ENCODE assay signal across 2 cellular contexts in the genomic region with DNA sequence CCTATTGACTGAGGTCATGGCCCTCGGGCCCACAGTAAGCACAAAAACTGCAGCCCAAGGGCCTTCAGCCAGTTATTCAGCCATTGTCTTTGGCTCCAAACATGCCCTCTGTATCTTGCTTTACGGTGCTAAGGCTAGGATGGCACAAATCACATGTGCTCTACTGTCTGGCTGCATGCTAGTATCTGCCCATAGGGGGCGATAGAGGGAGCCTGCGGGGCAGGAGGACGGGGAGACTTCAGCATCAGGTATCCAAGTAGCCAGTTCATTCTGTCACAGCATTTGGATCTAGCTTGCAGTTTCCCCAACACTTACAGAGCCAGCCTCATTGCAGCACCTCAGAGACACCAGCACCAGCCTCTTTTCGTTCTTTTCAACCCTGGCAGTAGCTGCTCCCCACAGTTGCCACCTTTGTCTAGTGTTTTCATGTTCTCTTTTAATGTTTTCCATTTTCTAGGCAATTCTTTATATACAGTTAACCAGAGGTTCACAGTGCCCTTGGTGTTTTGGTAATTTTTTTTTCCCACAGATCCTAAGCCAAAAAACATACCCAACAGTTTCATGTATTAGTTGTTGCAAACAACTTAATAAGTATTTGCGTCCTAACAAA.
TF ChIP-seq lines count a peak whose summit lies in the region.

No MANE protein-coding gene starts in this region.

TF ChIP-seq in SK-N-SH, 30 proteins besides CTCF, POLR2A, EP300 and RAD21 (continued from another document):
- TF ChIP-seq, protein P1, sequence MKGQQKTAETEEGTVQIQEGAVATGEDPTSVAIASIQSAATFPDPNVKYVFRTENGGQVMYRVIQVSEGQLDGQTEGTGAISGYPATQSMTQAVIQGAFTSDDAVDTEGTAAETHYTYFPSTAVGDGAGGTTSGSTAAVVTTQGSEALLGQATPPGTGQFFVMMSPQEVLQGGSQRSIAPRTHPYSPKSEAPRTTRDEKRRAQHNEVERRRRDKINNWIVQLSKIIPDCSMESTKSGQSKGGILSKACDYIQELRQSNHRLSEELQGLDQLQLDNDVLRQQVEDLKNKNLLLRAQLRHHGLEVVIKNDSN (IDR thresholded peaks at IDR 0.05; ENCODE audit: borderline replicate concordance, low read depth): no peak
- TF ChIP-seq REST (IDR thresholded peaks at IDR 0.05; ENCODE audit: low read depth, low read length) (no peak), GABPA (IDR thresholded peaks at IDR 0.05; ENCODE audit: low read depth) (no peak), TCF12 (IDR thresholded peaks at IDR 0.05) (no peak), POLR2AphosphoS5 (IDR thresholded peaks at IDR 0.05; ENCODE audit: low read depth, low read length) (no peak), SMC3 (IDR thresholded peaks at IDR 0.05; ENCODE audit: low read depth, low read length) (no peak), TAF1 (IDR thresholded peaks at IDR 0.05; ENCODE audit: borderline replicate concordance, low read depth, low read length) (no peak), RCOR1 (IDR thresholded peaks at IDR 0.05; ENCODE audit: low read length) (no peak), JUND (IDR thresholded peaks at IDR 0.05) (no peak), ELF1 (IDR thresholded peaks at IDR 0.05) (no peak), FOSL2 (IDR thresholded peaks at IDR 0.05; ENCODE audit: borderline replicate concordance, low read depth) (no peak), IRF3 (IDR thresholded peaks at IDR 0.05; ENCODE audit: low read depth, low read length) (no peak), FOXM1 (IDR thresholded peaks at IDR 0.05; ENCODE audit: low read depth) (no peak), MEF2A (IDR thresholded peaks at IDR 0.05; ENCODE audit: borderline replicate concordance, low read depth) (no peak), YY1 (IDR thresholded peaks at IDR 0.05; ENCODE audit: low read depth) (no peak), ZBTB33 (IDR thresholded peaks at IDR 0.05; ENCODE audit: borderline replicate concordance, low read depth) (no peak), MXI1 (IDR thresholded peaks at IDR 0.05; ENCODE audit: low read depth, low read length) (no peak)
- TF ChIP-seq, protein P2, sequence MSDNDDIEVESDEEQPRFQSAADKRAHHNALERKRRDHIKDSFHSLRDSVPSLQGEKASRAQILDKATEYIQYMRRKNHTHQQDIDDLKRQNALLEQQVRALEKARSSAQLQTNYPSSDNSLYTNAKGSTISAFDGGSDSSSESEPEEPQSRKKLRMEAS (IDR thresholded peaks at IDR 0.05; ENCODE audit: low read depth): no peak
TF ChIP-seq in SK-N-SH: peak in this region for 0.

TF ChIP-seq in SK-N-SH treated with all-trans-retinoic acid at 6 μM for 48 hours, 23 proteins besides CTCF, POLR2A, EP300 and RAD21 (continued from another document):
- no peak for TF ChIP-seq CSRNP3 (CRISPR knock-in tag; IDR thresholded peaks at IDR 0.05)
- TF ChIP-seq ZNF8 (CRISPR knock-in tag; IDR thresholded peaks at IDR 0.05): no peak
- TF ChIP-seq TCF4 (CRISPR knock-in tag; IDR thresholded peaks at IDR 0.05; ENCODE audit: borderline replicate concordance): no peak
- no peak for TF ChIP-seq ZFP3 (CRISPR knock-in tag; IDR thresholded peaks at IDR 0.05)
- TF ChIP-seq, protein P3, sequence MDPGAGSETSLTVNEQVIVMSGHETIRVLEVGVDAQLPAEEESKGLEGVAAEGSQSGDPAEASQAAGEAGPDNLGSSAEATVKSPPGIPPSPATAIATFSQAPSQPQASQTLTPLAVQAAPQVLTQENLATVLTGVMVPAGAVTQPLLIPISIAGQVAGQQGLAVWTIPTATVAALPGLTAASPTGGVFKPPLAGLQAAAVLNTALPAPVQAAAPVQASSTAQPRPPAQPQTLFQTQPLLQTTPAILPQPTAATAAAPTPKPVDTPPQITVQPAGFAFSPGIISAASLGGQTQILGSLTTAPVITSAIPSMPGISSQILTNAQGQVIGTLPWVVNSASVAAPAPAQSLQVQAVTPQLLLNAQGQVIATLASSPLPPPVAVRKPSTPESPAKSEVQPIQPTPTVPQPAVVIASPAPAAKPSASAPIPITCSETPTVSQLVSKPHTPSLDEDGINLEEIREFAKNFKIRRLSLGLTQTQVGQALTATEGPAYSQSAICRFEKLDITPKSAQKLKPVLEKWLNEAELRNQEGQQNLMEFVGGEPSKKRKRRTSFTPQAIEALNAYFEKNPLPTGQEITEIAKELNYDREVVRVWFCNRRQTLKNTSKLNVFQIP (CRISPR knock-in tag; IDR thresholded peaks at IDR 0.05; ENCODE audit: borderline replicate concordance, low read depth): no peak
- no peak for TF ChIP-seq TOX (CRISPR knock-in tag; IDR thresholded peaks at IDR 0.05; ENCODE audit: borderline replicate concordance)
